ENCODE assay signal across 10 cellular contexts in the genomic region with DNA sequence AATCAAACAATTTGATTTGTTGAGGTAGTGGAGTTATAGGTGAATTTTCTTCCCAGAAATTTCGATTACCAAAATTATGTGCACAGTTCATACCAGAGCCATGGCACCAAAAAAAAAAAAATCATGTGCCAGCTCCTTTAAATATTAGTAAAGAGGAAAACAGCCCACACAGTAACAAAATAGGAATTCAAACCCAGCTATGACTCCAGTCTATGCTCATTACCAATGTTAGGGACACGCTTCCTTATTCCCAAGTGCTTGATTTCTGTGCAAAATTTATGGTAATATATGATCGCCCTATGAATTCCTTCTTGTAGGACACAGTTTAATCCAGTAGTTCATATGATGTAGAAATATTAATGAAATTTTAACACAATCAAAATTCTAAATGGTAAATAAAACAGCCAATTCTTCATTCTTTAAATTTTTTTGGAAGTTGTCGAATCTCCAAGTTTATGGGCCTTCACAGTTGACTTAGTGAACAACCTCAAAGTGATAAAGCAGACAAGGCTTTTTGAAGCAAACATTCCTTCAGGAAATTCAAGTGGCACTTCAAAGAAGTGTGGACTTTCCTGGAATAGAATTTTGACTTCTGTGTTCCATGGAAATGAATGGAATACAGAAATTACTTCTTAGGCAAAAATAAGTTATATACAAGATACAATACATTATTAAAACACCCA. TPM values are rescaled to one million over a fixed set of nuclear protein-coding genes. Genes with fewer than 3 reads are reported as not detected.
DNase-seq lines count a peak whose midpoint lies in the region; ATAC-seq and TF ChIP-seq lines count a peak whose summit lies in the region.
"Had no signal": no experiment of that assay in that cellular context is flagged by ENCODE, and none has a peak within 500 bp of the region (broad histone marks: within the 10 kb centered on the region; RNA-seq: fewer than 3 reads in every experiment).

No MANE protein-coding gene starts in this region.

- POLR2A ChIA-PET in OCI-LY7 (lab: Charles Lee), result interaction anchor here (0.6 to 1.3 kb wide), 4 partner anchors 9 to 280 kb away, joined by 3 to 7 read pairs (median 4); no protein-coding TSS in a partner anchor

- H3K36me3 ChIP-seq in DOHH2 (ENCODE audit: control insufficient read depth, low read length), result peaks cover 43% of the 10 kb centered on the region
- H3K36me3 ChIP-seq in OCI-LY7 (ENCODE audit: insufficient read depth, low read length), result peaks cover 45% of the 10 kb centered on the region
- H3K36me3 ChIP-seq in ovary, result no peaks in the 10 kb centered on the region

- TF ChIP-seq EP300 in ovary (IDR thresholded peaks at IDR 0.05), result no peak

- no peaks in the 10 kb centered on the region for H3K27me3 ChIP-seq in DOHH2 (ENCODE audit: control insufficient read depth, low read length)
- H3K27me3 ChIP-seq in ovary, result no peaks in the 10 kb centered on the region
- H3K27me3 ChIP-seq: foreskin keratinocyte had no signal

- H3K4me1 ChIP-seq in DOHH2 (ENCODE audit: control insufficient read depth, low read length) (peaks cover 63% of the 10 kb centered on the region), OCI-LY7 (ENCODE audit: insufficient read depth, low read length, poor library complexity, severe bottlenecking) (peaks cover 60% of the 10 kb centered on the region), ovary (ENCODE audit: insufficient read depth) (no peaks in the 10 kb centered on the region)

- ATAC-seq in GM21717 (IDR thresholded peaks at IDR 0.05; ENCODE audit: unreplicated experiment) (no peak), GM19395 (IDR thresholded peaks at IDR 0.05; ENCODE audit: unreplicated experiment) (no peak)

- H3K4me3 ChIP-seq in DOHH2 (ENCODE audit: low read length) (peak overlapping the region; percentile 78), OCI-LY7 (ENCODE audit: low read depth, low read length, poor library complexity, severe bottlenecking) (peak overlapping the region; percentile 79), ovary (peak overlapping the region; percentile 70)

- H3K9me2 ChIP-seq in DOHH2 (replicated peaks; ENCODE audit: control insufficient read depth, low read length) (no peaks in the 10 kb centered on the region), OCI-LY7 (ENCODE audit: insufficient read depth, low read length) (no peaks in the 10 kb centered on the region)

- WGBS in ovary, 3 donors, result 72 to 82% (median 73%) methylated on average over 4 of the region's 4 CpGs

- H2AFZ ChIP-seq in OCI-LY7 (ENCODE audit: low read length), result no peak overlapping the region

- no peaks in the 10 kb centered on the region for H4K20me1 ChIP-seq in DOHH2 (ENCODE audit: control insufficient read depth, insufficient read depth, low read depth, low read length)
- H4K20me1 ChIP-seq in OCI-LY7 (ENCODE audit: insufficient read depth, low read length), result peaks cover 20% of the 10 kb centered on the region

- CTCF ChIA-PET in OCI-LY7 (lab: Charles Lee; ENCODE audit: unreplicated experiment), result no interaction called here

- no peak for DNase-seq in OCI-LY7 (ENCODE audit: low spot score)
- no peak for DNase-seq in epithelial cell of prostate (ENCODE audit: low read depth, low spot score)
- no peak for DNase-seq in ovary
- no peak for DNase-seq in GOT3 (lab: John Stamatoyannopoulos, UW)
- DNase-seq in HuH-7.5 (ENCODE audit: low spot score), result no peak
- DNase-seq: activated naive CD4-positive, alpha-beta T cell treated with Interleukin-2 at 50 U/mL for 16 hours had no signal

- H3K27ac ChIP-seq in DOHH2 (ENCODE audit: low read depth, low read length) (no peak overlapping the region), OCI-LY7 (ENCODE audit: low read depth, low read length, poor library complexity, severe bottlenecking) (no peak overlapping the region), epithelial cell of prostate (peak overlapping the region; percentile 58), ovary (no peak overlapping the region)

- H3K9me3 ChIP-seq in DOHH2 (ENCODE audit: control insufficient read depth, insufficient read depth, low read length) (no peaks in the 10 kb centered on the region), OCI-LY7 (ENCODE audit: low read length) (no peaks in the 10 kb centered on the region), ovary (no peaks in the 10 kb centered on the region)

- H3K4me2 ChIP-seq in DOHH2 (ENCODE audit: low read length) (peak overlapping the region; percentile 87), OCI-LY7 (ENCODE audit: low read length) (peak overlapping the region; percentile 77)

- intact Hi-C loops in OCI-LY7 (cut with micrococcal nuclease; ENCODE audit: unreplicated experiment) (no loop called here), ovary (cut with DNase I) (no loop called here)

- H3K79me2 ChIP-seq in DOHH2 (ENCODE audit: control insufficient read depth, low read length) (peaks cover 67% of the 10 kb centered on the region), OCI-LY7 (ENCODE audit: insufficient read depth, low read depth, low read length) (peaks cover 66% of the 10 kb centered on the region)

- peaks cover 11% of the 10 kb centered on the region; the same call in 1 of the 2 replicates for H3F3A ChIP-seq in DOHH2 (ENCODE audit: control insufficient read depth, insufficient read depth)

- BruUV-seq in OCI-LY7 (replicated peaks; lab: Mats Ljungman, UMichigan), result no TSS peak

- TF ChIP-seq CTCF in DOHH2 (IDR thresholded peaks at IDR 0.05; ENCODE audit: low read depth, low read length, poor library complexity, severe bottlenecking), result no peak
- no peak for TF ChIP-seq CTCF in OCI-LY7 (conservative IDR thresholded peaks at IDR 0.05; ENCODE audit: low read length)
- no peak for TF ChIP-seq CTCF in ovary (IDR thresholded peaks at IDR 0.05)

- TF ChIP-seq POLR2A in ovary (IDR thresholded peaks at IDR 0.05), result no peak

RNA-seq across cellular contexts. Expression of a gene that starts 1.9 kb away (rescaled TPM):
- total RNA-seq in OCI-LY7 (2014; rRNA removed; shearing (Covaris generic)), result 21.6 and 31.0 TPM in 2 replicates
- total RNA-seq in OCI-LY7 (2022), result 47.9 and 49.9 TPM in 2 replicates
- 10 to 100 TPM; 61.8 to 89.7 (median 74.8) TPM for total RNA-seq in ovary
- polyA plus RNA-seq in ovary, result 10 to 100 TPM in 1 of 2 donors, 1 to 10 TPM in 1; 9.7 to 30.0 TPM

RNA-seq across cellular contexts. Expression of a gene that starts 6.3 kb away (rescaled TPM):
- 11.0 and 12.1 TPM in 2 replicates for total RNA-seq in OCI-LY7 (2014; rRNA removed; shearing (Covaris generic))
- total RNA-seq in OCI-LY7 (2022) (14.5 and 16.8 TPM in 2 replicates), ovary (10 to 100 TPM; 55.4 to 70.9 (median 61.1) TPM)
- polyA plus RNA-seq in ovary, result 10 to 100 TPM; 46.2 to 93.5 TPM
